Comparison of ENCODE assay signal across 8 cellular contexts in the genomic region with DNA sequence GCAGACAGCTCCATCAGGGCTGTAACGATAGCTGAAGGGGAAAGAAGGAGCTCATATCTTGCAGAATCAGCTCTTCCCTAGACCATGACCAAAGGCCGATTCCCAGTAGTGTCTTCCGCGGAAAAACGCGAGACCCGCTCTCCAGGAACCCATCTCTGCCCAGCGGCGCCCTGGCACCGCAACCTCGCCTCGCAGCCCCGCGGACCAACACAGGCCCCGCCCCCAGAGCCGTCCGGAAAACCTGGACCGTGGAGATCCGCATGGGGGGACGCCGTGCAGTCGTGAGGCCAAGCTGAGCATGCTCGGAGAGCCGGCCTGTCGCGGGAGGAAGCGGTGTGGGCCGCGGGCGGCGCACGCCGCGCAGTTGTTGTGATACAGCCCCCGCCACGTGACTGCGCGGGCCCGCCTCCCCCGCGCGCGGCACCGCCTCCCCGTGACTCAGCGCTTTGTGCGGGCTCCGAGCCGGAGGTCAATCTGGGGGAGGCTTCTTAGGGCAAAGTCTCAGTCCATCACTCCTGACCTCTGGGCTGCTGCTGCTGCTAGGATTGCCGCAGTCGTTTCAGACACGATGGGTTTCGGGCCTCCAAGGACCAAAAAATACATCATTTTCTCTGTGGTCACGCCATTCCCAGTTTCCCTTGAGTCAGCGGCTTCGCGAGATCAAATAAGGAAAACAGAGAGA. TPM values are rescaled to one million over a fixed set of nuclear protein-coding genes. Genes with fewer than 3 reads are reported as not detected.
A peak's percentile ranks its signal among the peaks of the same experiment; 100 is the strongest.
DNase-seq lines count a peak whose midpoint lies in the region; ATAC-seq, FAIRE-seq and TF ChIP-seq lines count a peak whose summit lies in the region.

No MANE protein-coding gene starts in this region.

- peak; percentile 79 for FAIRE-seq in HTR-8/SVneo (lab: Jason Lieb, UNC)

- peaks cover 7% of the 10 kb centered on the region for H3K9me3 ChIP-seq in endodermal cell (ENCODE audit: control insufficient read depth, low read length)
- H3K9me3 ChIP-seq in mesodermal cell (ENCODE audit: control insufficient read depth, low read length), result no peaks in the 10 kb centered on the region

- H3K36me3 ChIP-seq in endodermal cell (ENCODE audit: control insufficient read depth, insufficient read depth, low read length) (no peaks in the 10 kb centered on the region), mesodermal cell (ENCODE audit: control insufficient read depth, insufficient read depth, low read length) (no peaks in the 10 kb centered on the region)

- H3K27ac ChIP-seq in endodermal cell (ENCODE audit: low read depth, low read length) (peak overlapping the region; percentile 10), mesodermal cell (ENCODE audit: low read depth, low read length, severe bottlenecking) (peak overlapping the region; percentile 82)

- WGBS in endodermal cell (ENCODE audit: insufficient coverage in 1 of 2, insufficient read length in 1 of 2), 2 experiments, result 5 to 24% methylated on average over 9 to 57 of the region's 57 CpGs
- 3 to 4% methylated on average over 44 to 52 of the region's 57 CpGs for WGBS in mesodermal cell (ENCODE audit: insufficient coverage in 2 of 2), 2 experiments

- H3K4me1 ChIP-seq in endodermal cell (ENCODE audit: control insufficient read depth, insufficient read depth, low read length) (peaks cover 2% of the 10 kb centered on the region), mesodermal cell (ENCODE audit: control insufficient read depth, insufficient read depth, low read length, poor library complexity, severe bottlenecking) (peaks cover 4% of the 10 kb centered on the region)

- peak overlapping the region; percentile 64 for H3K4me3 Mint-ChIP-seq in endodermal cell

- H3K4me3 ChIP-seq in endodermal cell (ENCODE audit: low read length), result peak overlapping the region; percentile 86
- peak overlapping the region; percentile 48 for H3K4me3 ChIP-seq in mesodermal cell (ENCODE audit: extremely low read depth, insufficient read depth, low read length, poor library complexity, severe bottlenecking)

- no peak for TF ChIP-seq CTCF in endodermal cell (conservative IDR thresholded peaks at IDR 0.05)

- peak; percentile 73 for ATAC-seq in GM21367 (IDR thresholded peaks at IDR 0.05; ENCODE audit: unreplicated experiment)

- H3K4me1 Mint-ChIP-seq in endodermal cell, result peaks cover 12% of the 10 kb centered on the region

- H3K9me3 Mint-ChIP-seq in endodermal cell, result peaks cover 34% of the 10 kb centered on the region

- H3K36me3 Mint-ChIP-seq in endodermal cell (ENCODE audit: low read depth), result peaks cover 4% of the 10 kb centered on the region

- H3K27me3 ChIP-seq in endodermal cell (ENCODE audit: control insufficient read depth, insufficient read depth, low read length, poor library complexity, severe bottlenecking), result peaks cover 12% of the 10 kb centered on the region

- H3K27ac Mint-ChIP-seq in endodermal cell, result peak overlapping the region; percentile 92

- H3K9ac ChIP-seq in endodermal cell (ENCODE audit: extremely low read depth, low read length, poor library complexity, severe bottlenecking), result peak overlapping the region; percentile 34

- DNase-seq in COR-L47 (lab: John Stamatoyannopoulos, UW), result peak; percentile 87
- DNase-seq in HTR-8/SVneo (ENCODE audit: insufficient read length, low spot score), result peak; percentile 96
- DNase-seq in NOMO-1 treated with DMSO at 0.1 percent for 48 hours (lab: John Stamatoyannopoulos, UW; ENCODE audit: unreplicated experiment), result peak; percentile 95
- DNase-seq in activated CD8-positive, alpha-beta memory T cell treated with anti-CD3 and anti-CD28 coated beads, Interleukin-2, amount 50 U/mL, for 1 hour (ENCODE audit: extremely low read depth), result peak; percentile 77
- DNase-seq in endodermal cell, result peak; percentile 97
- peak; percentile 82 for DNase-seq in stimulated activated CD8-positive, alpha-beta memory T cell treated with anti-CD3 and anti-CD28 coated beads, Interleukin-15, amount 100 ng/mL, for 24 hours (ENCODE audit: low read depth)

- H3K27me3 Mint-ChIP-seq in endodermal cell (ENCODE audit: insufficient read depth), result peaks cover 23% of the 10 kb centered on the region

RNA-seq across cellular contexts. Expression of gene GCLC, which starts 3.1 kb away (rescaled TPM):
- 10 to 100 TPM; 44.7 to 57.7 TPM for total RNA-seq in endodermal cell
- 22.6 TPM for polyA plus RNA-seq in endodermal cell (2013, experiment 1 of 2)
- 20.2 TPM for polyA plus RNA-seq in endodermal cell (2013, experiment 2 of 2)
- polyA plus RNA-seq in mesodermal cell (2013, experiment 1 of 2), result 11.2 TPM
- 10.6 TPM for polyA plus RNA-seq in mesodermal cell (2013, experiment 2 of 2)

Comparison
In these comparisons a context has a peak if more than half of its experiments do, and no peak if none do; other contexts are left out.
1. Peak in every context shown above with its lines: DNase-seq, ATAC-seq, H3K4me3 ChIP-seq and H3K27ac ChIP-seq.